ENCODE assay signal across 10 cellular contexts in genomic region chr9:20242767-20243166, GRCh38.
DNase-seq lines count a peak whose midpoint lies in the region; ATAC-seq and TF ChIP-seq lines count a peak whose summit lies in the region.
"Had no signal": no experiment of that assay in that cellular context is flagged by ENCODE, and none has a peak within 500 bp of the region (broad histone marks: within the 10 kb centered on the region; RNA-seq: fewer than 3 reads in every experiment).

No MANE protein-coding gene starts in this region.

- CTCF ChIA-PET in activated B cell treated with CpG ODN at 0.5 μM for 24 hours (lab: Charles Lee), result no interaction called here
- CTCF ChIA-PET in HEK293T (lab: Yijun Ruan, JAX), result interaction anchor here (0.6 kb wide), 1 partner anchor 280 kb away, joined by 3 read pairs; no protein-coding TSS in a partner anchor
- CTCF ChIA-PET in A673 (lab: Charles Lee), result interaction anchor here (0.6 kb wide), 1 partner anchor 58 kb away, joined by 6 read pairs; no protein-coding TSS in a partner anchor

- peaks cover 24% of the 10 kb centered on the region for H3K4me1 Mint-ChIP-seq in activated B cell treated with CpG ODN at 0.5 μM for 24 hours

- ATAC-seq in HG03039 (IDR thresholded peaks at IDR 0.05; ENCODE audit: unreplicated experiment) (peak; percentile 74), activated B cell treated with CpG ODN at 0.5 μM for 24 hours (ENCODE audit: low read depth) (peak; percentile 57)
- ATAC-seq: A549, Panc1 had no signal

- H3K4me3 Mint-ChIP-seq in activated B cell treated with CpG ODN at 0.5 μM for 24 hours, result peak overlapping the region; percentile 36

- H3K36me3 Mint-ChIP-seq in activated B cell treated with CpG ODN at 0.5 μM for 24 hours (ENCODE audit: low read depth), result no peaks in the 10 kb centered on the region

- TF ChIP-seq CTCF in activated B cell treated with CpG ODN at 0.5 μM for 24 hours (IDR thresholded peaks at IDR 0.05), result no peak
- no peak for TF ChIP-seq CTCF in A673 (conservative IDR thresholded peaks at IDR 0.05; ENCODE audit: low read depth, low read length)

- peaks cover 9% of the 10 kb centered on the region for H3K27me3 Mint-ChIP-seq in activated B cell treated with CpG ODN at 0.5 μM for 24 hours

- no peaks in the 10 kb centered on the region for H3K4me1 ChIP-seq in A673 (ENCODE audit: insufficient read depth, low read length, poor library complexity, severe bottlenecking)
- H3K4me1 ChIP-seq: A549 had no signal

- H3K27ac ChIP-seq in A673 (ENCODE audit: low read depth, low read length, poor library complexity, severe bottlenecking), result no peak overlapping the region
- H3K27ac ChIP-seq: A549 had no signal

- DNase-seq in SIG-M5 treated with dmso at 0.1 percent for 504 hours (lab: John Stamatoyannopoulos, UW; ENCODE audit: unreplicated experiment) (peak; percentile 25), SIG-M5 (lab: John Stamatoyannopoulos, UW) (no peak), activated B cell treated with CpG ODN at 0.5 μM for 24 hours (no peak), HEK293T (ENCODE audit: extremely low spot score) (no peak), A673 (ENCODE audit: low spot score) (no peak), NCI-H524 (lab: John Stamatoyannopoulos, UW) (no peak)
- peak; percentile 40 for DNase-seq in stimulated activated CD8-positive, alpha-beta memory T cell treated with anti-CD3 and anti-CD28 coated beads, Interleukin-4, amount 100 ng/mL, for 48 hours

- no peak overlapping the region for H3K27ac Mint-ChIP-seq in activated B cell treated with CpG ODN at 0.5 μM for 24 hours

- H3K4me3 ChIP-seq in A673 (ENCODE audit: low read depth, low read length, poor library complexity, severe bottlenecking), result no peak overlapping the region
- H3K4me3 ChIP-seq: A549 had no signal

- no peaks in the 10 kb centered on the region for H3K9me3 ChIP-seq in A673 (ENCODE audit: low read depth, low read length, poor library complexity, severe bottlenecking)
- H3K9me3 ChIP-seq: A549 had no signal

- H3K9me3 Mint-ChIP-seq in activated B cell treated with CpG ODN at 0.5 μM for 24 hours, result no peaks in the 10 kb centered on the region

- POLR2A ChIA-PET in activated B cell treated with CpG ODN at 0.5 μM for 24 hours (lab: Charles Lee) (no interaction called here), HEK293T (lab: Yijun Ruan, JAX) (no interaction called here), A673 (lab: Charles Lee; ENCODE audit: low non-redundant PET) (no interaction called here)

- no peaks in the 10 kb centered on the region for H3K36me3 ChIP-seq in A673 (ENCODE audit: insufficient read depth, low read length, poor library complexity, severe bottlenecking)

- BruUV-seq in A673 (replicated peaks; lab: Mats Ljungman, UMichigan), result no TSS peak

- intact Hi-C loops in activated B cell treated with CpG ODN at 0.5 μM for 24 hours (cut with micrococcal nuclease) (loop anchor here (2.0 kb wide), 1 partner anchor 380 kb away; the partner anchor contains the start of gene MLLT3), A673 (cut with micrococcal nuclease; ENCODE audit: unreplicated experiment) (no loop called here)

- H3K27me3 ChIP-seq in A673 (replicated peaks; ENCODE audit: insufficient read depth, low read depth, low read length, poor library complexity), result no peaks in the 10 kb centered on the region

TF ChIP-seq in HEK293T, 16 proteins besides CTCF, POLR2A, EP300 and RAD21:
- TF ChIP-seq ELF4 (IDR thresholded peaks at IDR 0.05) (no peak), LEF1 (IDR thresholded peaks at IDR 0.05; ENCODE audit: borderline replicate concordance) (no peak), FOXM1 (IDR thresholded peaks at IDR 0.05; ENCODE audit: borderline replicate concordance) (no peak), FOXA1 (IDR thresholded peaks at IDR 0.05) (no peak), TARDBP (IDR thresholded peaks at IDR 0.05) (no peak), SUZ12 (IDR thresholded peaks at IDR 0.05) (no peak), FOXK2 (IDR thresholded peaks at IDR 0.05) (no peak), SP1 (IDR thresholded peaks at IDR 0.05) (no peak), HDGF (IDR thresholded peaks at IDR 0.05; ENCODE audit: borderline replicate concordance) (no peak), L3MBTL2 (conservative IDR thresholded peaks at IDR 0.05) (no peak), ARNT (IDR thresholded peaks at IDR 0.05) (no peak), BHLHE40 (IDR thresholded peaks at IDR 0.05; ENCODE audit: borderline replicate concordance) (no peak), NFRKB (IDR thresholded peaks at IDR 0.05) (no peak), PKNOX1 (IDR thresholded peaks at IDR 0.05) (no peak), ZNF384 (IDR thresholded peaks at IDR 0.05) (no peak), CTBP1 (IDR thresholded peaks at IDR 0.05; ENCODE audit: borderline replicate concordance) (no peak)

Comparison
In these comparisons a context has a peak if more than half of its experiments do, and no peak if none do; other contexts are left out.
1. DNase-seq: peak in SIG-M5 treated with dmso at 0.1 percent for 504 hours (single experiment) and stimulated activated CD8-positive, alpha-beta memory T cell treated with anti-CD3 and anti-CD28 coated beads, Interleukin-4, amount 100 ng/mL, for 48 hours (single experiment); none in SIG-M5 (single experiment), activated B cell treated with CpG ODN at 0.5 μM for 24 hours (single experiment), HEK293T (single experiment), A673 (single experiment) and NCI-H524 (0 of 2).